Comparison of ENCODE assay signal across 7 cellular contexts in genomic region chr7:7333610-7334009, GRCh38.
"Had no signal": no experiment of that assay in that cellular context is flagged by ENCODE, and none has a peak within 500 bp of the region (broad histone marks: within the 10 kb centered on the region; RNA-seq: fewer than 3 reads in every experiment).

No MANE protein-coding gene starts in this region.

- ATAC-seq: HCT116, HepG2 had no signal

- H3K9me3 Mint-ChIP-seq: HFFc6 had no signal

- H3K27ac Mint-ChIP-seq: HFFc6, IgD-negative memory B cell had no signal

- FAIRE-seq: HepG2 had no signal

- DNase-seq: GM23248, GOT3, H7, HFFc6 had no signal

- H3K4me3 Mint-ChIP-seq: HFFc6, IgD-negative memory B cell had no signal

- H3K36me3 Mint-ChIP-seq: IgD-negative memory B cell had no signal
